ENCODE assay signal across 36 cellular contexts in genomic region chr5:11681796-11682195, GRCh38.
"Had no signal": no experiment of that assay in that cellular context is flagged by ENCODE, and none has a peak within 500 bp of the region (broad histone marks: within the 10 kb centered on the region; RNA-seq: fewer than 3 reads in every experiment).

No MANE protein-coding gene starts in this region.

- H3K4me1 Mint-ChIP-seq: activated B cell treated with CpG ODN at 0.5 μM for 24 hours; activated CD4-positive, alpha-beta T cell treated with anti-CD3 and anti-CD28 coated beads, Interleukin-2, amount 10 ng/mL, durations not matched to agents 24 days and 14 days; activated naive CD4-positive, alpha-beta T cell treated with anti-CD3 and anti-CD28 coated beads, Interleukin-2, amount 10 ng/mL, durations not matched to agents 7 days and 5 days; activated naive CD4-positive, alpha-beta T cell treated with anti-CD3 and anti-CD28 coated beads, Interleukin-2, amount 50 U/mL, for 24 hours; activated naive CD8-positive, alpha-beta T cell treated with anti-CD3 and anti-CD28 coated beads, Interleukin-2, amount 10 ng/mL, durations not matched to agents 7 days and 5 days; activated naive CD8-positive, alpha-beta T cell treated with anti-CD3 and anti-CD28 coated beads, Interleukin-2, amount 50 U/mL, for 24 hours; activated T-helper 17 cell treated with anti-CD3 and anti-CD28 coated beads, Interleukin-2, amount 50 U/mL, for 72 hours; central memory CD8-positive, alpha-beta T cell had no signal

- DNase-seq: activated B cell treated with CpG ODN at 0.5 μM for 24 hours; activated CD4-positive, alpha-beta memory T cell treated with anti-CD3 and anti-CD28 coated beads for 36 hours; activated CD4-positive, alpha-beta T cell treated with anti-CD3 and anti-CD28 coated beads for 4 hours; activated CD4-positive, alpha-beta T cell treated with anti-CD3 and anti-CD28 coated beads, Interleukin-2, amount 10 ng/mL, durations not matched to agents 24 days and 14 days; activated CD4-positive, alpha-beta T cell treated with anti-CD3 and anti-CD28 coated beads, Interleukin-2, amount 50 U/mL, for 1 hour; activated CD4-positive, alpha-beta T cell treated with anti-CD3 and anti-CD28 coated beads, Interleukin-2, amount 50 U/mL, for 4 hours; activated CD4-positive, CD25-positive, alpha-beta regulatory T cell treated with anti-CD3 and anti-CD28 coated beads, Interleukin-2, amount 50 U/mL, for 72 hours; activated CD8-positive, alpha-beta memory T cell treated with anti-CD3 and anti-CD28 coated beads, Interleukin-2, amount 50 U/mL, for 4 hours; activated CD8-positive, alpha-beta T cell treated with anti-CD3 and anti-CD28 coated beads for 36 hours; activated gamma-delta T cell; activated naive CD4-positive, alpha-beta T cell treated with anti-CD3 and anti-CD28 coated beads, Interleukin-2, amount 10 ng/mL, durations not matched to agents 7 days and 5 days; activated naive CD4-positive, alpha-beta T cell treated with Interleukin-2 at 50 U/mL for 16 hours; activated naive CD8-positive, alpha-beta T cell treated with anti-CD3 and anti-CD28 coated beads, Interleukin-2, amount 10 ng/mL, durations not matched to agents 7 days and 5 days; activated naive CD8-positive, alpha-beta T cell treated with anti-CD3 and anti-CD28 coated beads, Interleukin-2, amount 50 U/mL, for 24 hours; activated T-cell treated with anti-CD3 and anti-CD28 coated beads for 4 hours; activated T-cell treated with anti-CD3 and anti-CD28 coated beads, Interleukin-2, amount 50 U/mL, for 1 hour; activated T-cell treated with anti-CD3 and anti-CD28 coated beads, Interleukin-2, amount 50 U/mL, for 4 hours; activated T-cell treated with anti-CD3 and anti-CD28 coated beads, Interleukin-2, amount 50 U/mL, for 72 hours; amygdala; anterior cingulate cortex; caudate nucleus; cerebellar nuclear complex; T-helper 1 cell; T-helper 2 cell; T-helper 9 cell had no signal

- H3K9me3 ChIP-seq: ascending aorta had no signal

- H3K4me1 ChIP-seq: ascending aorta had no signal

- H3K4me3 Mint-ChIP-seq: activated B cell treated with CpG ODN at 0.5 μM for 24 hours; activated CD4-positive, alpha-beta memory T cell treated with anti-CD3 and anti-CD28 coated beads for 36 hours; activated CD4-positive, alpha-beta T cell treated with anti-CD3 and anti-CD28 coated beads, Interleukin-2, amount 10 ng/mL, durations not matched to agents 24 days and 14 days; activated CD8-positive, alpha-beta T cell treated with anti-CD3 and anti-CD28 coated beads for 36 hours; activated naive CD4-positive, alpha-beta T cell treated with anti-CD3 and anti-CD28 coated beads, Interleukin-2, amount 10 ng/mL, durations not matched to agents 7 days and 5 days; activated naive CD4-positive, alpha-beta T cell treated with anti-CD3 and anti-CD28 coated beads, Interleukin-2, amount 50 U/mL, for 24 hours; activated naive CD8-positive, alpha-beta T cell; activated naive CD8-positive, alpha-beta T cell treated with anti-CD3 and anti-CD28 coated beads, Interleukin-2, amount 10 ng/mL, durations not matched to agents 7 days and 5 days; activated naive CD8-positive, alpha-beta T cell treated with anti-CD3 and anti-CD28 coated beads, Interleukin-2, amount 50 U/mL, for 24 hours; activated T-cell treated with anti-CD3 and anti-CD28 coated beads, Interleukin-2, amount 50 U/mL, for 4 hours; activated T-cell treated with anti-CD3 and anti-CD28 coated beads, Interleukin-2, amount 50 U/mL, for 72 hours; activated T-helper 1 cell treated with anti-CD3 and anti-CD28 coated beads, Interleukin-12 subunit alpha, Interleukin-12 subunit beta, Interleukin-2, Interleukin-4 antibody, amounts not matched to agents 30 ng/mL and 10 ng/mL and 1 ng/mL, durations not matched to agents 14 hours and 24 hours and 36 hours; activated T-helper 17 cell treated with anti-CD3 and anti-CD28 coated beads, Interleukin-2, amount 50 U/mL, for 72 hours; brain; central memory CD8-positive, alpha-beta T cell; T-helper 1 cell treated with Interleukin-12 subunit alpha and Interleukin-12 subunit beta and Interleukin-4 antibody, amounts not matched to agents 30 μg/mL and 1 μg/mL, for 36 hours; T-helper 2 cell treated with Interferon-gamma antibody and Interleukin-4, amounts not matched to agents 5 μg/mL and 100 μg/mL, for 36 hours had no signal

- H3K27ac Mint-ChIP-seq: activated B cell treated with CpG ODN at 0.5 μM for 24 hours; activated CD4-positive, alpha-beta memory T cell treated with anti-CD3 and anti-CD28 coated beads for 36 hours; activated CD4-positive, alpha-beta T cell treated with anti-CD3 and anti-CD28 coated beads, Interleukin-2, amount 10 ng/mL, durations not matched to agents 24 days and 14 days; activated CD8-positive, alpha-beta T cell treated with anti-CD3 and anti-CD28 coated beads for 36 hours; activated naive CD4-positive, alpha-beta T cell treated with anti-CD3 and anti-CD28 coated beads, Interleukin-2, amount 10 ng/mL, durations not matched to agents 7 days and 5 days; activated naive CD4-positive, alpha-beta T cell treated with anti-CD3 and anti-CD28 coated beads, Interleukin-2, amount 50 U/mL, for 24 hours; activated naive CD8-positive, alpha-beta T cell; activated naive CD8-positive, alpha-beta T cell treated with anti-CD3 and anti-CD28 coated beads, Interleukin-2, amount 10 ng/mL, durations not matched to agents 7 days and 5 days; activated naive CD8-positive, alpha-beta T cell treated with anti-CD3 and anti-CD28 coated beads, Interleukin-2, amount 50 U/mL, for 24 hours; activated T-cell treated with anti-CD3 and anti-CD28 coated beads, Interleukin-2, amount 50 U/mL, for 72 hours; activated T-helper 1 cell treated with anti-CD3 and anti-CD28 coated beads, Interleukin-12 subunit alpha, Interleukin-12 subunit beta, Interleukin-2, Interleukin-4 antibody, amounts not matched to agents 30 ng/mL and 10 ng/mL and 1 ng/mL, durations not matched to agents 14 hours and 24 hours and 36 hours; activated T-helper 17 cell treated with anti-CD3 and anti-CD28 coated beads, Interleukin-2, amount 50 U/mL, for 72 hours; brain; T-helper 1 cell treated with Interleukin-12 subunit alpha and Interleukin-12 subunit beta and Interleukin-4 antibody, amounts not matched to agents 30 μg/mL and 1 μg/mL, for 36 hours; T-helper 2 cell treated with Interferon-gamma antibody and Interleukin-4, amounts not matched to agents 5 μg/mL and 100 μg/mL, for 36 hours had no signal

- H3K27ac ChIP-seq: ascending aorta, cardiac muscle cell, VCaP had no signal

- H3K36me3 Mint-ChIP-seq: activated CD4-positive, alpha-beta memory T cell treated with anti-CD3 and anti-CD28 coated beads for 36 hours; activated naive CD4-positive, alpha-beta T cell treated with anti-CD3 and anti-CD28 coated beads, Interleukin-2, amount 10 ng/mL, durations not matched to agents 7 days and 5 days; activated naive CD4-positive, alpha-beta T cell treated with anti-CD3 and anti-CD28 coated beads, Interleukin-2, amount 50 U/mL, for 24 hours; activated naive CD8-positive, alpha-beta T cell; activated naive CD8-positive, alpha-beta T cell treated with anti-CD3 and anti-CD28 coated beads, Interleukin-2, amount 10 ng/mL, durations not matched to agents 7 days and 5 days; brain had no signal

- H3K27me3 Mint-ChIP-seq: activated B cell treated with CpG ODN at 0.5 μM for 24 hours; activated CD4-positive, alpha-beta memory T cell treated with anti-CD3 and anti-CD28 coated beads for 36 hours; activated CD4-positive, alpha-beta T cell treated with anti-CD3 and anti-CD28 coated beads, Interleukin-2, amount 10 ng/mL, durations not matched to agents 24 days and 14 days; activated CD8-positive, alpha-beta T cell treated with anti-CD3 and anti-CD28 coated beads for 36 hours; activated naive CD4-positive, alpha-beta T cell treated with anti-CD3 and anti-CD28 coated beads, Interleukin-2, amount 10 ng/mL, durations not matched to agents 7 days and 5 days; activated naive CD4-positive, alpha-beta T cell treated with anti-CD3 and anti-CD28 coated beads, Interleukin-2, amount 50 U/mL, for 24 hours; activated naive CD8-positive, alpha-beta T cell treated with anti-CD3 and anti-CD28 coated beads, Interleukin-2, amount 10 ng/mL, durations not matched to agents 7 days and 5 days; activated naive CD8-positive, alpha-beta T cell treated with anti-CD3 and anti-CD28 coated beads, Interleukin-2, amount 50 U/mL, for 24 hours; activated T-helper 17 cell treated with anti-CD3 and anti-CD28 coated beads, Interleukin-2, amount 50 U/mL, for 72 hours; brain; central memory CD8-positive, alpha-beta T cell had no signal

- H3K36me3 ChIP-seq: ascending aorta, cardiac muscle cell had no signal

- H3K9me3 Mint-ChIP-seq: activated B cell treated with CpG ODN at 0.5 μM for 24 hours; activated CD4-positive, alpha-beta T cell treated with anti-CD3 and anti-CD28 coated beads, Interleukin-2, amount 10 ng/mL, durations not matched to agents 24 days and 14 days; activated CD8-positive, alpha-beta T cell treated with anti-CD3 and anti-CD28 coated beads for 36 hours; activated naive CD4-positive, alpha-beta T cell treated with anti-CD3 and anti-CD28 coated beads, Interleukin-2, amount 10 ng/mL, durations not matched to agents 7 days and 5 days; activated naive CD8-positive, alpha-beta T cell treated with anti-CD3 and anti-CD28 coated beads, Interleukin-2, amount 50 U/mL, for 24 hours; activated T-cell treated with anti-CD3 and anti-CD28 coated beads, Interleukin-2, amount 50 U/mL, for 4 hours; activated T-helper 17 cell treated with anti-CD3 and anti-CD28 coated beads, Interleukin-2, amount 50 U/mL, for 72 hours; T-helper 1 cell treated with Interleukin-12 subunit alpha and Interleukin-12 subunit beta and Interleukin-4 antibody, amounts not matched to agents 30 μg/mL and 1 μg/mL, for 36 hours had no signal

- H3K4me3 ChIP-seq: ascending aorta, cardiac muscle cell had no signal

- ATAC-seq: activated CD8-positive, alpha-beta T cell treated with anti-CD3 and anti-CD28 coated beads for 36 hours; activated naive CD8-positive, alpha-beta T cell treated with anti-CD3 and anti-CD28 coated beads, Interleukin-2, amount 50 U/mL, for 24 hours; activated T-cell treated with anti-CD3 and anti-CD28 coated beads, Interleukin-2, amount 50 U/mL, for 4 hours; activated T-cell treated with anti-CD3 and anti-CD28 coated beads, Interleukin-2, amount 50 U/mL, for 72 hours; activated T-helper 17 cell treated with anti-CD3 and anti-CD28 coated beads, Interleukin-2, amount 50 U/mL, for 72 hours had no signal

- H3K27me3 ChIP-seq: ascending aorta, cardiac muscle cell had no signal
